Comparison of ENCODE assay signal across 1 cellular context in the genomic region with DNA sequence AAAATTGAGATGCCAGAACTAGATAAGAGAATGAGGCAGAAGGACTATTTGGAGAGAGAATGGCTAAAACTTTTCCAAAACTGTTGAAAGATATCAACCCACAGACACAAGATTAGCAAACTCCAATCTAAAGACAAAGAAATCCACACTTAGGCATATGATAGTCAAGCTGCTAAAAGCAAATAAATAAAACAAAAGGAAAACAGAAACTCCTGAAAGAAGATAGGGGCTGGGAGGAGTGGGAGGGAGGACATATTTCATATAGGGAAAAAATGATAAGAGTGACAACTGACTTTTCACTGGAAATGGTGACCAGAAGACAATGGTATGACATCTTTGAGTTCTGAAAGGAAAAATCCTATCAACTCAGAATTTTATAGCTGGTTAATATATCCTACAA.
A peak's percentile ranks its signal among the peaks of the same experiment; 100 is the strongest.
TF ChIP-seq lines count a peak whose summit lies in the region.

No MANE protein-coding gene starts in this region.

TF ChIP-seq in GM12878, 131 proteins besides CTCF, POLR2A, EP300 and RAD21 (continued from another document):
- TF ChIP-seq, protein P1, sequence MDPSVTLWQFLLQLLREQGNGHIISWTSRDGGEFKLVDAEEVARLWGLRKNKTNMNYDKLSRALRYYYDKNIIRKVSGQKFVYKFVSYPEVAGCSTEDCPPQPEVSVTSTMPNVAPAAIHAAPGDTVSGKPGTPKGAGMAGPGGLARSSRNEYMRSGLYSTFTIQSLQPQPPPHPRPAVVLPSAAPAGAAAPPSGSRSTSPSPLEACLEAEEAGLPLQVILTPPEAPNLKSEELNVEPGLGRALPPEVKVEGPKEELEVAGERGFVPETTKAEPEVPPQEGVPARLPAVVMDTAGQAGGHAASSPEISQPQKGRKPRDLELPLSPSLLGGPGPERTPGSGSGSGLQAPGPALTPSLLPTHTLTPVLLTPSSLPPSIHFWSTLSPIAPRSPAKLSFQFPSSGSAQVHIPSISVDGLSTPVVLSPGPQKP (IDR thresholded peaks at IDR 0.05; ENCODE audit: low read depth, low read length): no peak
- TF ChIP-seq, protein P2, sequence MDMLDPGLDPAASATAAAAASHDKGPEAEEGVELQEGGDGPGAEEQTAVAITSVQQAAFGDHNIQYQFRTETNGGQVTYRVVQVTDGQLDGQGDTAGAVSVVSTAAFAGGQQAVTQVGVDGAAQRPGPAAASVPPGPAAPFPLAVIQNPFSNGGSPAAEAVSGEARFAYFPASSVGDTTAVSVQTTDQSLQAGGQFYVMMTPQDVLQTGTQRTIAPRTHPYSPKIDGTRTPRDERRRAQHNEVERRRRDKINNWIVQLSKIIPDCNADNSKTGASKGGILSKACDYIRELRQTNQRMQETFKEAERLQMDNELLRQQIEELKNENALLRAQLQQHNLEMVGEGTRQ (IDR thresholded peaks at IDR 0.05; ENCODE audit: borderline replicate concordance, low read depth, low read length): no peak
- 0 out of 2 replicates have a peak, but pooled peaks have one; percentile 82 for TF ChIP-seq CBX3 (IDR thresholded peaks at IDR 0.05; ENCODE audit: borderline replicate concordance, low read depth)
- no peak for TF ChIP-seq JUND (IDR thresholded peaks at IDR 0.05; ENCODE audit: low read depth, low read length)
- TF ChIP-seq PRDM15 (CRISPR knock-in tag; IDR thresholded peaks at IDR 0.05): no peak
- TF ChIP-seq NR2C2 (IDR thresholded peaks at IDR 0.05; ENCODE audit: borderline replicate concordance, control insufficient read depth, insufficient read length, low read depth): no peak
- TF ChIP-seq, protein P3, sequence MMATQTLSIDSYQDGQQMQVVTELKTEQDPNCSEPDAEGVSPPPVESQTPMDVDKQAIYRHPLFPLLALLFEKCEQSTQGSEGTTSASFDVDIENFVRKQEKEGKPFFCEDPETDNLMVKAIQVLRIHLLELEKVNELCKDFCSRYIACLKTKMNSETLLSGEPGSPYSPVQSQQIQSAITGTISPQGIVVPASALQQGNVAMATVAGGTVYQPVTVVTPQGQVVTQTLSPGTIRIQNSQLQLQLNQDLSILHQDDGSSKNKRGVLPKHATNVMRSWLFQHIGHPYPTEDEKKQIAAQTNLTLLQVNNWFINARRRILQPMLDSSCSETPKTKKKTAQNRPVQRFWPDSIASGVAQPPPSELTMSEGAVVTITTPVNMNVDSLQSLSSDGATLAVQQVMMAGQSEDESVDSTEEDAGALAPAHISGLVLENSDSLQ (IDR thresholded peaks at IDR 0.05): peak; percentile 21; the same call in 1 of the 2 replicates
- TF ChIP-seq NR2F1 (conservative IDR thresholded peaks at IDR 0.05): no peak
- no peak for TF ChIP-seq SRF (IDR thresholded peaks at IDR 0.05; ENCODE audit: low read depth in 2 of 2, low read length in 2 of 2)
- TF ChIP-seq ESRRA (IDR thresholded peaks at IDR 0.05; ENCODE audit: low read length): no peak
- no peak; the same call in 1 of the 2 replicates for TF ChIP-seq ATF7 (IDR thresholded peaks at IDR 0.05; ENCODE audit: low read depth)
- TF ChIP-seq FOXM1 (IDR thresholded peaks at IDR 0.05; ENCODE audit: low read depth, low read length): no peak
- TF ChIP-seq, protein P4, sequence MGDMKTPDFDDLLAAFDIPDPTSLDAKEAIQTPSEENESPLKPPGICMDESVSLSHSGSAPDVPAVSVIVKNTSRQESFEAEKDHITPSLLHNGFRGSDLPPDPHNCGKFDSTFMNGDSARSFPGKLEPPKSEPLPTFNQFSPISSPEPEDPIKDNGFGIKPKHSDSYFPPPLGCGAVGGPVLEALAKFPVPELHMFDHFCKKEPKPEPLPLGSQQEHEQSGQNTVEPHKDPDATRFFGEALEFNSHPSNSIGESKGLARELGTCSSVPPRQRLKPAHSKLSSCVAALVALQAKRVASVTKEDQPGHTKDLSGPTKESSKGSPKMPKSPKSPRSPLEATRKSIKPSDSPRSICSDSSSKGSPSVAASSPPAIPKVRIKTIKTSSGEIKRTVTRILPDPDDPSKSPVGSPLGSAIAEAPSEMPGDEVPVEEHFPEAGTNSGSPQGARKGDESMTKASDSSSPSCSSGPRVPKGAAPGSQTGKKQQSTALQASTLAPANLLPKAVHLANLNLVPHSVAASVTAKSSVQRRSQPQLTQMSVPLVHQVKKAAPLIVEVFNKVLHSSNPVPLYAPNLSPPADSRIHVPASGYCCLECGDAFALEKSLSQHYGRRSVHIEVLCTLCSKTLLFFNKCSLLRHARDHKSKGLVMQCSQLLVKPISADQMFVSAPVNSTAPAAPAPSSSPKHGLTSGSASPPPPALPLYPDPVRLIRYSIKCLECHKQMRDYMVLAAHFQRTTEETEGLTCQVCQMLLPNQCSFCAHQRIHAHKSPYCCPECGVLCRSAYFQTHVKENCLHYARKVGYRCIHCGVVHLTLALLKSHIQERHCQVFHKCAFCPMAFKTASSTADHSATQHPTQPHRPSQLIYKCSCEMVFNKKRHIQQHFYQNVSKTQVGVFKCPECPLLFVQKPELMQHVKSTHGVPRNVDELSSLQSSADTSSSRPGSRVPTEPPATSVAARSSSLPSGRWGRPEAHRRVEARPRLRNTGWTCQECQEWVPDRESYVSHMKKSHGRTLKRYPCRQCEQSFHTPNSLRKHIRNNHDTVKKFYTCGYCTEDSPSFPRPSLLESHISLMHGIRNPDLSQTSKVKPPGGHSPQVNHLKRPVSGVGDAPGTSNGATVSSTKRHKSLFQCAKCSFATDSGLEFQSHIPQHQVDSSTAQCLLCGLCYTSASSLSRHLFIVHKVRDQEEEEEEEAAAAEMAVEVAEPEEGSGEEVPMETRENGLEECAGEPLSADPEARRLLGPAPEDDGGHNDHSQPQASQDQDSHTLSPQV (IDR thresholded peaks at IDR 0.05): no peak
- no peak for TF ChIP-seq RCOR1 (conservative IDR thresholded peaks at IDR 0.05; ENCODE audit: low read depth, low read length)
